ENCODE assay signal across 17 cellular contexts in genomic region chr6:146884728-146885127, GRCh38.
A peak's percentile ranks its signal among the peaks of the same experiment; 100 is the strongest.
DNase-seq lines count a peak whose midpoint lies in the region; ATAC-seq and TF ChIP-seq lines count a peak whose summit lies in the region.
"Had no signal": no experiment of that assay in that cellular context is flagged by ENCODE, and none has a peak within 500 bp of the region (broad histone marks: within the 10 kb centered on the region; RNA-seq: fewer than 3 reads in every experiment).

No MANE protein-coding gene starts in this region.

- TF ChIP-seq POLR2A in Peyer's patch (IDR thresholded peaks at IDR 0.05): no peak

- H3K18ac ChIP-seq in mesenchymal stem cell (ENCODE audit: low read depth in 1 of 2, low read length in 2 of 2): no peak overlapping the region

- no peaks in the 10 kb centered on the region for H3K36me3 Mint-ChIP-seq in activated naive CD4-positive, alpha-beta T cell treated with anti-CD3 and anti-CD28 coated beads for 36 hours (ENCODE audit: low read depth)
- H3K36me3 Mint-ChIP-seq: naive B cell had no signal

- H2BK12ac ChIP-seq in mesenchymal stem cell (ENCODE audit: low read length in 2 of 2): no peak overlapping the region

- no peak overlapping the region for H4K8ac ChIP-seq in mesenchymal stem cell (ENCODE audit: low read length)

- no peak overlapping the region for H2AK5ac ChIP-seq in mesenchymal stem cell (ENCODE audit: low read length, severe bottlenecking)

- H3K14ac ChIP-seq in mesenchymal stem cell (ENCODE audit: low read length in 2 of 2): no peak overlapping the region

- H3K27ac Mint-ChIP-seq in activated naive CD4-positive, alpha-beta T cell treated with anti-CD3 and anti-CD28 coated beads for 36 hours: no peak overlapping the region
- H3K27ac Mint-ChIP-seq: CD14-positive monocyte, naive B cell had no signal

- H3K27ac ChIP-seq in mesenchymal stem cell (ENCODE audit: low read length, poor library complexity, severe bottlenecking): peak overlapping the region; percentile 13
- H3K27ac ChIP-seq in Peyer's patch: no peak overlapping the region
- H3K27ac ChIP-seq: esophagus muscularis mucosa, SK-N-MC had no signal

- no peaks in the 10 kb centered on the region for H3K4me1 ChIP-seq in mesenchymal stem cell (ENCODE audit: control insufficient read depth, insufficient read depth, low read depth, low read length)
- H3K4me1 ChIP-seq in Peyer's patch: peaks cover 0 to 5% (median 0%) of the 10 kb centered on the region in 4 donors
- H3K4me1 ChIP-seq: esophagus muscularis mucosa had no signal

- DNase-seq in mesenchymal stem cell: no peak
- DNase-seq in Peyer's patch: no peak
- no peak for DNase-seq in activated T-cell treated with anti-CD3 and anti-CD28 coated beads, Interleukin-2, amount 50 U/mL, for 48 hours
- no peak for DNase-seq in activated naive CD4-positive, alpha-beta T cell treated with anti-CD3 and anti-CD28 coated beads for 36 hours
- DNase-seq: activated CD4-positive, CD25-positive, alpha-beta regulatory T cell treated with anti-CD3 and anti-CD28 coated beads, Interleukin-2, amount 50 U/mL, for 72 hours; activated effector memory CD4-positive, alpha-beta T cell treated with Interleukin-2 at 50 U/mL for 16 hours; central memory CD4-positive, alpha-beta T cell; naive B cell; NCI-H1105 treated with DMSO at 0.1 percent for 48 hours; NCI-H82 had no signal

- no peak overlapping the region for H2BK5ac ChIP-seq in mesenchymal stem cell (ENCODE audit: low read depth, low read length, poor library complexity, severe bottlenecking)

- no peaks in the 10 kb centered on the region for H3K9me3 Mint-ChIP-seq in activated naive CD4-positive, alpha-beta T cell treated with anti-CD3 and anti-CD28 coated beads for 36 hours
- H3K9me3 Mint-ChIP-seq: naive B cell had no signal

- H3K4me2 ChIP-seq in mesenchymal stem cell (ENCODE audit: low read length, poor library complexity, severe bottlenecking): no peak overlapping the region

- no peaks in the 10 kb centered on the region for H3K79me1 ChIP-seq in mesenchymal stem cell (replicated peaks; ENCODE audit: low read length, poor library complexity, severe bottlenecking)

- ATAC-seq in GM18873 (IDR thresholded peaks at IDR 0.05; ENCODE audit: low FRiP score, unreplicated experiment) (peak; percentile 83), HG02678 (IDR thresholded peaks at IDR 0.05; ENCODE audit: unreplicated experiment) (peak; percentile 91), HG03520 (IDR thresholded peaks at IDR 0.05; ENCODE audit: unreplicated experiment) (peak; percentile 70), GM18519 (IDR thresholded peaks at IDR 0.05; ENCODE audit: low FRiP score, unreplicated experiment) (no peak)

- no peak overlapping the region for H2BK120ac ChIP-seq in mesenchymal stem cell (ENCODE audit: low read depth, low read length)

- no peak overlapping the region for H2BK15ac ChIP-seq in mesenchymal stem cell (ENCODE audit: low read depth, poor library complexity, severe bottlenecking)

- H3K4ac ChIP-seq in mesenchymal stem cell (ENCODE audit: low read depth in 1 of 2, low read length in 2 of 2): no peak overlapping the region

- no peaks in the 10 kb centered on the region for H3K4me1 Mint-ChIP-seq in activated naive CD4-positive, alpha-beta T cell treated with anti-CD3 and anti-CD28 coated beads for 36 hours (ENCODE audit: low read depth)
- H3K4me1 Mint-ChIP-seq: naive B cell had no signal

- H3K36me3 ChIP-seq in mesenchymal stem cell (ENCODE audit: control insufficient read depth in 1 of 2, insufficient read depth in 2 of 2, low read depth in 1 of 2, low read length in 2 of 2): no peaks in the 10 kb centered on the region
- no peaks in the 10 kb centered on the region for H3K36me3 ChIP-seq in Peyer's patch
- H3K36me3 ChIP-seq: esophagus muscularis mucosa had no signal

- WGBS in mesenchymal stem cell: no CpG with 5 or more reads among the region's 2 CpGs

- H3K27me3 Mint-ChIP-seq in activated naive CD4-positive, alpha-beta T cell treated with anti-CD3 and anti-CD28 coated beads for 36 hours (ENCODE audit: low read depth): peaks cover 4% of the 10 kb centered on the region

- H4K91ac ChIP-seq in mesenchymal stem cell (ENCODE audit: low read length): no peak overlapping the region

- H3K4me3 ChIP-seq in mesenchymal stem cell (ENCODE audit: insufficient read depth in 1 of 2, low read depth in 1 of 2, low read length in 2 of 2) (no peak overlapping the region), Peyer's patch (no peak overlapping the region)
- H3K4me3 ChIP-seq: esophagus muscularis mucosa, SK-N-MC had no signal

- no peaks in the 10 kb centered on the region for H3K9me3 ChIP-seq in mesenchymal stem cell (ENCODE audit: control insufficient read depth, low read length)
- no peaks in the 10 kb centered on the region for H3K9me3 ChIP-seq in Peyer's patch
- H3K9me3 ChIP-seq: esophagus muscularis mucosa had no signal

- no peak overlapping the region for H2AFZ ChIP-seq in mesenchymal stem cell (ENCODE audit: low read depth, low read length)

- TF ChIP-seq CTCF in Peyer's patch (IDR thresholded peaks at IDR 0.05): no peak

- H3K27me3 ChIP-seq in mesenchymal stem cell (ENCODE audit: control insufficient read depth in 1 of 2, insufficient read depth in 1 of 2, low read length in 2 of 2): no peaks in the 10 kb centered on the region
- no peaks in the 10 kb centered on the region for H3K27me3 ChIP-seq in Peyer's patch
- H3K27me3 ChIP-seq: esophagus muscularis mucosa had no signal

- no peak overlapping the region for H3K9ac ChIP-seq in mesenchymal stem cell (ENCODE audit: low read length)

- intact Hi-C loops in activated naive CD4-positive, alpha-beta T cell treated with anti-CD3 and anti-CD28 coated beads for 36 hours (cut with micrococcal nuclease): no loop called here

- CTCF ChIA-PET in activated naive CD4-positive, alpha-beta T cell treated with anti-CD3 and anti-CD28 coated beads for 36 hours (lab: Charles Lee): interaction anchor here (0.6 kb wide), 1 partner anchor 14 kb away, joined by 3 read pairs; no protein-coding TSS in a partner anchor

- H3K4me3 Mint-ChIP-seq in activated naive CD4-positive, alpha-beta T cell treated with anti-CD3 and anti-CD28 coated beads for 36 hours: no peak overlapping the region
- H3K4me3 Mint-ChIP-seq: CD14-positive monocyte, naive B cell had no signal

- H3K23ac ChIP-seq in mesenchymal stem cell (ENCODE audit: low read length in 2 of 2): no peak overlapping the region
